In genomic region chr3:58041182-58041825, GRCh38 we compare ENCODE assay signal across 9 cellular contexts. TPM values are rescaled to one million over a fixed set of nuclear protein-coding genes. Genes with fewer than 3 reads are reported as not detected.
DNase-seq lines count a peak whose midpoint lies in the region; ATAC-seq and TF ChIP-seq lines count a peak whose summit lies in the region.
"Had no signal": no experiment of that assay in that cellular context is flagged by ENCODE, and none has a peak within 500 bp of the region (broad histone marks: within the 10 kb centered on the region; RNA-seq: fewer than 3 reads in every experiment).

No MANE protein-coding gene starts in this region.

- ATAC-seq in HG02571 (IDR thresholded peaks at IDR 0.05; ENCODE audit: unreplicated experiment), result peak; percentile 20
- no peak for ATAC-seq in lower lobe of right lung
- no peak for ATAC-seq in HG03457 (IDR thresholded peaks at IDR 0.05; ENCODE audit: unreplicated experiment)
- ATAC-seq in GM21737 (IDR thresholded peaks at IDR 0.05; ENCODE audit: unreplicated experiment), result no peak
- ATAC-seq: left cardiac atrium had no signal

- H3K4me1 ChIP-seq in ACC112 (ENCODE audit: control insufficient read depth, insufficient read depth, low read length, unreplicated experiment) (peaks cover 63% of the 10 kb centered on the region), lower lobe of right lung (peaks cover 59% of the 10 kb centered on the region)

- no peaks in the 10 kb centered on the region for H3K9me3 Mint-ChIP-seq in activated T-helper 1 cell treated with anti-CD3 and anti-CD28 coated beads, Interleukin-12 subunit alpha, Interleukin-12 subunit beta, Interleukin-2, Interleukin-4 antibody, amounts not matched to agents 30 ng/mL and 10 ng/mL and 1 ng/mL, durations not matched to agents 14 hours and 24 hours and 36 hours

- peak overlapping the region; percentile 26 for H3K4me3 Mint-ChIP-seq in activated T-helper 1 cell treated with anti-CD3 and anti-CD28 coated beads, Interleukin-12 subunit alpha, Interleukin-12 subunit beta, Interleukin-2, Interleukin-4 antibody, amounts not matched to agents 30 ng/mL and 10 ng/mL and 1 ng/mL, durations not matched to agents 14 hours and 24 hours and 36 hours

- intact Hi-C loops in activated T-helper 1 cell treated with anti-CD3 and anti-CD28 coated beads, Interleukin-12 subunit alpha, Interleukin-12 subunit beta, Interleukin-2, Interleukin-4 antibody, amounts not matched to agents 30 ng/mL and 10 ng/mL and 1 ng/mL, durations not matched to agents 14 hours and 24 hours and 36 hours (cut with micrococcal nuclease), result loop anchor here (5.0 kb wide), 1 partner anchor 36 kb away; no protein-coding TSS in a partner anchor
- intact Hi-C loops in lower lobe of right lung (cut with DNase I), result no loop called here
- intact Hi-C loops in lower leg skin (cut with DNase I; ENCODE audit: low total_unique reads), result no loop called here

- peaks cover 4% of the 10 kb centered on the region for H3K36me3 Mint-ChIP-seq in activated T-helper 1 cell treated with anti-CD3 and anti-CD28 coated beads, Interleukin-12 subunit alpha, Interleukin-12 subunit beta, Interleukin-2, Interleukin-4 antibody, amounts not matched to agents 30 ng/mL and 10 ng/mL and 1 ng/mL, durations not matched to agents 14 hours and 24 hours and 36 hours (ENCODE audit: low read depth)

- no peak for TF ChIP-seq POLR2A in lower leg skin (IDR thresholded peaks at IDR 0.05)

- H3K27me3 ChIP-seq in ACC112 (ENCODE audit: insufficient read depth, low read length) (no peaks in the 10 kb centered on the region), lower lobe of right lung (ENCODE audit: low read depth) (no peaks in the 10 kb centered on the region)

- 65 to 71% methylated on average over 5 of the region's 5 CpGs for WGBS in lower leg skin, 2 donors

- H3K27me3 Mint-ChIP-seq in activated T-helper 1 cell treated with anti-CD3 and anti-CD28 coated beads, Interleukin-12 subunit alpha, Interleukin-12 subunit beta, Interleukin-2, Interleukin-4 antibody, amounts not matched to agents 30 ng/mL and 10 ng/mL and 1 ng/mL, durations not matched to agents 14 hours and 24 hours and 36 hours (ENCODE audit: insufficient read depth), result peaks cover 6% of the 10 kb centered on the region

- TF ChIP-seq CTCF in lower lobe of right lung (IDR thresholded peaks at IDR 0.05) (no peak), lower leg skin (IDR thresholded peaks at IDR 0.05) (no peak)

- H3K27ac Mint-ChIP-seq in activated T-helper 1 cell treated with anti-CD3 and anti-CD28 coated beads, Interleukin-12 subunit alpha, Interleukin-12 subunit beta, Interleukin-2, Interleukin-4 antibody, amounts not matched to agents 30 ng/mL and 10 ng/mL and 1 ng/mL, durations not matched to agents 14 hours and 24 hours and 36 hours, result no peak overlapping the region

- H3K79me2 ChIP-seq in ACC112 (ENCODE audit: control insufficient read depth, insufficient read depth, low read length, unreplicated experiment), result peaks cover 91% of the 10 kb centered on the region

- H3K36me3 ChIP-seq in ACC112 (ENCODE audit: insufficient read depth, low read length) (no peaks in the 10 kb centered on the region), lower lobe of right lung (no peaks in the 10 kb centered on the region)

- no peak overlapping the region for H2AFZ ChIP-seq in ACC112 (ENCODE audit: low read length, unreplicated experiment)

- H3K4me3 ChIP-seq in ACC112 (ENCODE audit: low read depth, low read length) (no peak overlapping the region), lower lobe of right lung (no peak overlapping the region), lower leg skin (ENCODE audit: low read depth, poor library complexity, severe bottlenecking) (no peak overlapping the region)

- peaks cover 57% of the 10 kb centered on the region for H3K4me1 Mint-ChIP-seq in activated T-helper 1 cell treated with anti-CD3 and anti-CD28 coated beads, Interleukin-12 subunit alpha, Interleukin-12 subunit beta, Interleukin-2, Interleukin-4 antibody, amounts not matched to agents 30 ng/mL and 10 ng/mL and 1 ng/mL, durations not matched to agents 14 hours and 24 hours and 36 hours (ENCODE audit: low read depth)

- H3K27ac ChIP-seq in ACC112 (ENCODE audit: low read depth, low read length), result peak overlapping the region; percentile 66
- H3K27ac ChIP-seq in lower lobe of right lung, result peak overlapping the region; percentile 28

- no peak for DNase-seq in activated T-helper 1 cell treated with anti-CD3 and anti-CD28 coated beads, Interleukin-12 subunit alpha, Interleukin-12 subunit beta, Interleukin-2, Interleukin-4 antibody, amounts not matched to agents 30 ng/mL and 10 ng/mL and 1 ng/mL, durations not matched to agents 14 hours and 24 hours and 36 hours (ENCODE audit: low spot score)
- DNase-seq in lower lobe of right lung (no peak), lower leg skin (ENCODE audit: low spot score in 2 of 2) (no peak)
- DNase-seq in central memory CD4-positive, alpha-beta T cell, result no peak
- DNase-seq: left cardiac atrium had no signal

- no peaks in the 10 kb centered on the region for H3K9me3 ChIP-seq in lower lobe of right lung

RNA-seq across cellular contexts. Expression of gene FLNB, which starts 33.1 kb away (rescaled TPM):
- total RNA-seq in activated T-helper 1 cell treated with anti-CD3 and anti-CD28 coated beads, Interleukin-12 subunit alpha, Interleukin-12 subunit beta, Interleukin-2, Interleukin-4 antibody, amounts not matched to agents 30 ng/mL and 10 ng/mL and 1 ng/mL, durations not matched to agents 14 hours and 24 hours and 36 hours, result 22.3 and 24.1 TPM in 2 replicates
- 83.3 TPM for total RNA-seq in lower lobe of right lung
- 100 to 1,000 TPM; 108 to 155 (median 128) TPM for total RNA-seq in lower leg skin
